7 cellular contexts compared by ENCODE assay signal in the genomic region with DNA sequence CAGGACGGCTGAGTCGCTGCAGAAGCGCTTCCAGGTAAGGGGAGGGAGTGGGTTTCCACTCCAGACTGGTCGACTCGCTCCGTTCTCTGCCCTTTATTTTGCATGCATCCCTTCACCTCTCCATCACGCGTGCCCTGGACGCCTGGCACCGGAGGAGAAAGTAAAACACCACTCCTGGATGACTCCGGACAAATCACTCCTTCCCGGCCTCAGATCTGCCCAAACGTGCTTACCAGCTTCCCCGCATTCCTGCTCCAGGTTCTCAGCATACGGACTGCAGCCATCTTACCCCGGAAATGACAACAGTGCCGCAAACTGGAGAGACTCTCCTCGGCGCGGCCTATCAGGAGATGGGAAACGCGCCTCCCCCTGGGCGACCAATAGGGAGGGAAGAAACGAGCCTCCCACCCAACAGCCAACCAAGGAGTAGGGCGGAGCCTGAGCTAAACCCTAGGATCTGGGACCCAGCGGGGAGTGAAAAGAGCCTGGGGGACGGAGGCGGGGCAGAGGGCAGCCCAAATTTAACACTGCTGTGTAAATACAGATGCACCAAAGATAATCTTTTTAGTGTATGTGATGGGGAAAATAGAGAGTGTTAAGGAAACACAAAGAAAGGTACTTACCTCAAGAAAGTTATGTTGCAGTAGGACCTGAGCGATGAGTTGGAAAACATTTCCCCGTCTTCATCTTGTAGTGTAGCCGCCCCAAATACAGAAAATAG. TPM values are rescaled to one million over a fixed set of nuclear protein-coding genes. Genes with fewer than 3 reads are reported as not detected.
DNase-seq lines count a peak whose midpoint lies in the region; ATAC-seq, FAIRE-seq and TF ChIP-seq lines count a peak whose summit lies in the region.

A gene (minus strand): TSS at position 298 of the 721 bp plus-strand sequence. CDS start 14 bp downstream, at position 284.

- peak within 1 kb of the TSS; percentile 99 for H2AFZ ChIP-seq in astrocyte (ENCODE audit: low read depth, low read length)
- peak within 1 kb of the TSS; percentile 51 for H2AFZ ChIP-seq in hepatocyte

- H3K4me1 ChIP-seq in astrocyte (ENCODE audit: insufficient read depth, low read length), result peaks cover 7% of the 10 kb centered on the region
- peaks cover 7% of the 10 kb centered on the region for H3K4me1 ChIP-seq in hepatocyte (ENCODE audit: insufficient read depth)

- H3K4me3 ChIP-seq in astrocyte (ENCODE audit: insufficient read depth, low read depth, low read length) (peak within 1 kb of the TSS; percentile 100), hepatocyte (peak within 1 kb of the TSS; percentile 54)

- no peak within 1 kb of the TSS for H3K27ac Mint-ChIP-seq in astrocyte (ENCODE audit: unreplicated experiment)

- TF ChIP-seq CTCF in astrocyte (IDR thresholded peaks at IDR 0.05; ENCODE audit: insufficient read depth, low read depth, low read length) (no peak), hepatocyte (IDR thresholded peaks at IDR 0.05; ENCODE audit: poor library complexity) (no peak)

- no peaks in the 10 kb centered on the region for H4K20me1 ChIP-seq in astrocyte (ENCODE audit: insufficient read depth, low read length)
- no peaks in the 10 kb centered on the region for H4K20me1 ChIP-seq in hepatocyte (ENCODE audit: insufficient read depth, poor library complexity, severe bottlenecking)

- H3K9me3 ChIP-seq in astrocyte (ENCODE audit: insufficient read depth, low read depth, low read length) (no peaks in the 10 kb centered on the region), hepatocyte (ENCODE audit: low read depth) (no peaks in the 10 kb centered on the region)

- H3K27me3 Mint-ChIP-seq in astrocyte (ENCODE audit: low read depth, unreplicated experiment), result no peaks in the 10 kb centered on the region

- H3K36me3 Mint-ChIP-seq in astrocyte (ENCODE audit: low read depth, unreplicated experiment), result no peaks in the 10 kb centered on the region

- FAIRE-seq in GM18507 (lab: Jason Lieb, UNC), result peak; percentile 99
- FAIRE-seq in astrocyte (lab: Jason Lieb, UNC), result peak; percentile 20

- peak within 1 kb of the TSS; percentile 97 for H3K9ac ChIP-seq in astrocyte (ENCODE audit: low read length)

- WGBS in hepatocyte (ENCODE audit: low lambda C conversion rate, missing lambda C conversion rate), result 3% methylated on average over 31 of the region's 31 CpGs

- ATAC-seq in HG02973 (IDR thresholded peaks at IDR 0.05; ENCODE audit: unreplicated experiment), result peak; percentile 100

- H3K36me3 ChIP-seq in astrocyte (ENCODE audit: insufficient read depth, low read length) (no peaks in the 10 kb centered on the region), hepatocyte (replicated peaks; ENCODE audit: insufficient read depth, low read depth) (no peaks in the 10 kb centered on the region)

- H3K4me1 Mint-ChIP-seq in astrocyte (ENCODE audit: low read depth, unreplicated experiment), result peaks cover 4% of the 10 kb centered on the region

- H3K9me3 Mint-ChIP-seq in astrocyte (ENCODE audit: unreplicated experiment), result no peaks in the 10 kb centered on the region

- H3K4me2 ChIP-seq in astrocyte (ENCODE audit: low read length) (peak within 1 kb of the TSS; percentile 96), hepatocyte (peak within 1 kb of the TSS; percentile 78)

- H3K27ac ChIP-seq in astrocyte (ENCODE audit: low read depth, low read length) (peak within 1 kb of the TSS; percentile 80), hepatocyte (peak within 1 kb of the TSS; percentile 84)

- DNase-seq in GM18507 (ENCODE audit: extremely low spot score, insufficient read length, low read depth), result peak; percentile 95
- peak; percentile 97 for DNase-seq in NCI-H2029 (lab: John Stamatoyannopoulos, UW)
- DNase-seq in T-helper 22 cell (ENCODE audit: low read depth), result peak; percentile 87
- peak; percentile 90 for DNase-seq in astrocyte (ENCODE audit: low read depth)
- DNase-seq in hepatocyte (ENCODE audit: low spot score), result peak; percentile 97
- peak; percentile 91 for DNase-seq in renal cortical epithelial cell (ENCODE audit: low read depth)

- H3K9me2 ChIP-seq in hepatocyte (replicated peaks; ENCODE audit: insufficient read depth), result no peaks in the 10 kb centered on the region

- peak within 1 kb of the TSS; percentile 74 for H3K4me3 Mint-ChIP-seq in astrocyte (ENCODE audit: unreplicated experiment)

- H3K79me2 ChIP-seq in astrocyte (ENCODE audit: insufficient read depth, low read length) (peaks cover 37% of the 10 kb centered on the region), hepatocyte (peaks cover 45% of the 10 kb centered on the region)

- H3K27me3 ChIP-seq in astrocyte (ENCODE audit: insufficient read depth, low read length) (peaks cover 4% of the 10 kb centered on the region), hepatocyte (no peaks in the 10 kb centered on the region)

RNA-seq across cellular contexts. Expression of the gene that starts here (rescaled TPM):
- 14.2 and 14.7 TPM in 2 replicates for total RNA-seq in astrocyte
- 10.5 and 11.8 TPM in 2 replicates for total RNA-seq in hepatocyte
- polyA plus RNA-seq in hepatocyte, result 6.5 and 9.2 TPM in 2 replicates
- 8.7 and 22.1 TPM in 2 replicates for total RNA-seq in renal cortical epithelial cell

Comparison
In these comparisons a context has a peak if more than half of its experiments do, and no peak if none do; other contexts are left out.
1. Peak in every context shown above with its lines: DNase-seq, ATAC-seq, H3K4me3 ChIP-seq and H3K27ac ChIP-seq.